Comparison of ENCODE assay signal across 9 cellular contexts in the genomic region with DNA sequence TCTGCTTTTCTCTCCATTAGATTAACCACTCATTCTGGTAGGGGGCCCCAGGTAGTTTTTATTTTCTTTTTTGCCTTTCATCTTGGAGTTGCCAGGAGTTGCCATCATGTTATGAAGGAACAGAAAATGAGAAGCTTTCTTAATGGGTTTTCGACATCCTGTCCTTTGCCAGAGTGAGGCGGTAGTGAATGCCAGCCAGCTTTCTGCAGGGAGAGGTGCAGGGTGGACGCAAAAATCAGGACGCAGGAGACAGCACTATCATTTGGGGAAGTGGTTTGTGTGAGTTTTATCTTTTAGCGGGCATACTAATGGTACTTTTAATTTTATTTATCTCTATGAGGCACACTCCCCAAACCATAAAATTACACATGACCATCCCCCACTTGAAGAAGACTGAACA. TPM values are rescaled to one million over a fixed set of nuclear protein-coding genes. Genes with fewer than 3 reads are reported as not detected.
DNase-seq lines count a peak whose midpoint lies in the region; FAIRE-seq and TF ChIP-seq lines count a peak whose summit lies in the region.
"Had no signal": no experiment of that assay in that cellular context is flagged by ENCODE, and none has a peak within 500 bp of the region (broad histone marks: within the 10 kb centered on the region; RNA-seq: fewer than 3 reads in every experiment).

No MANE protein-coding gene starts in this region.

- H3K9ac ChIP-seq in neural cell (ENCODE audit: low read length) = peak overlapping the region; percentile 50

- peak overlapping the region; percentile 63 for H3K4me2 ChIP-seq in neural cell (ENCODE audit: low read length)

- TF ChIP-seq RAD21 in neural cell (conservative IDR thresholded peaks at IDR 0.05) = no peak

- H3K9me3 ChIP-seq in neural cell (ENCODE audit: low read length) = no peaks in the 10 kb centered on the region
- H3K9me3 ChIP-seq in effector memory CD4-positive, alpha-beta T cell (ENCODE audit: control insufficient read depth, low read length) = no peaks in the 10 kb centered on the region

- no peaks in the 10 kb centered on the region for H3K9me2 ChIP-seq in neural cell (ENCODE audit: insufficient read depth, low read length)

- peak; percentile 2 for FAIRE-seq in RCC 7860 (lab: Jason Lieb, UNC)
- FAIRE-seq: A204.1 had no signal

- no peaks in the 10 kb centered on the region for H3F3A ChIP-seq in neural cell (ENCODE audit: insufficient read depth, low read length, poor library complexity, severe bottlenecking)

- no peaks in the 10 kb centered on the region for H3K27me3 ChIP-seq in neural cell (ENCODE audit: insufficient read depth, low read depth, low read length)
- H3K27me3 ChIP-seq in effector memory CD4-positive, alpha-beta T cell (replicated peaks; ENCODE audit: control insufficient read depth, insufficient read depth, low read length, poor library complexity, severe bottlenecking) = peaks cover 11% of the 10 kb centered on the region

- H3K79me2 ChIP-seq in neural cell (replicated peaks; ENCODE audit: insufficient read depth, low read length) = peaks cover 35% of the 10 kb centered on the region

- peaks cover 9% of the 10 kb centered on the region for H3K4me1 ChIP-seq in effector memory CD4-positive, alpha-beta T cell (ENCODE audit: control insufficient read depth, insufficient read depth, low read length, poor library complexity, severe bottlenecking)

- no peak for TF ChIP-seq EP300 in neural cell (conservative IDR thresholded peaks at IDR 0.05; ENCODE audit: poor library complexity, severe bottlenecking)

- H3K4me3 ChIP-seq in neural cell (ENCODE audit: low read length) = peak overlapping the region; percentile 79
- H3K4me3 ChIP-seq in effector memory CD4-positive, alpha-beta T cell (ENCODE audit: insufficient read depth, low read depth, low read length, poor library complexity, severe bottlenecking) = no peak overlapping the region

- H3K36me3 ChIP-seq in neural cell (ENCODE audit: insufficient read depth, low read length) = no peaks in the 10 kb centered on the region
- no peaks in the 10 kb centered on the region for H3K36me3 ChIP-seq in effector memory CD4-positive, alpha-beta T cell (ENCODE audit: control insufficient read depth, insufficient read depth, low read length)

- H3K27ac ChIP-seq in epithelial cell of prostate (peak overlapping the region; percentile 84), neural cell (ENCODE audit: low read length) (no peak overlapping the region)
- no peak overlapping the region for H3K27ac ChIP-seq in effector memory CD4-positive, alpha-beta T cell (ENCODE audit: insufficient read depth, low read length, poor library complexity, severe bottlenecking)

- DNase-seq in DMS 273 (lab: John Stamatoyannopoulos, UW; ENCODE audit: unreplicated experiment) (peak; percentile 12), DMS 273 treated with DMSO at 0.1 percent for 48 hours (lab: John Stamatoyannopoulos, UW) (no peak), RCC 7860 (ENCODE audit: low spot score) (peak; percentile 39), epithelial cell of prostate (ENCODE audit: low read depth, low spot score) (no peak), GM10266 (ENCODE audit: extremely low spot score) (no peak), GDM1 (lab: John Stamatoyannopoulos, UW) (no peak)
- DNase-seq in effector memory CD4-positive, alpha-beta T cell = no peak

- no peak overlapping the region for H2AFZ ChIP-seq in neural cell (ENCODE audit: low read depth, low read length)

- TF ChIP-seq CTCF in neural cell (IDR thresholded peaks at IDR 0.05; ENCODE audit: poor library complexity, severe bottlenecking) (peak; percentile 48), GM10266 (IDR thresholded peaks at IDR 0.05; ENCODE audit: control insufficient read depth, insufficient read depth, low read depth, missing control alignments) (no peak)

- no peaks in the 10 kb centered on the region for H4K20me1 ChIP-seq in neural cell (ENCODE audit: insufficient read depth)

TF ChIP-seq in neural cell, 6 proteins besides CTCF, POLR2A, EP300 and RAD21:
- TF ChIP-seq SMC3 (conservative IDR thresholded peaks at IDR 0.05; ENCODE audit: poor library complexity) = no peak
- TF ChIP-seq, protein P1, sequence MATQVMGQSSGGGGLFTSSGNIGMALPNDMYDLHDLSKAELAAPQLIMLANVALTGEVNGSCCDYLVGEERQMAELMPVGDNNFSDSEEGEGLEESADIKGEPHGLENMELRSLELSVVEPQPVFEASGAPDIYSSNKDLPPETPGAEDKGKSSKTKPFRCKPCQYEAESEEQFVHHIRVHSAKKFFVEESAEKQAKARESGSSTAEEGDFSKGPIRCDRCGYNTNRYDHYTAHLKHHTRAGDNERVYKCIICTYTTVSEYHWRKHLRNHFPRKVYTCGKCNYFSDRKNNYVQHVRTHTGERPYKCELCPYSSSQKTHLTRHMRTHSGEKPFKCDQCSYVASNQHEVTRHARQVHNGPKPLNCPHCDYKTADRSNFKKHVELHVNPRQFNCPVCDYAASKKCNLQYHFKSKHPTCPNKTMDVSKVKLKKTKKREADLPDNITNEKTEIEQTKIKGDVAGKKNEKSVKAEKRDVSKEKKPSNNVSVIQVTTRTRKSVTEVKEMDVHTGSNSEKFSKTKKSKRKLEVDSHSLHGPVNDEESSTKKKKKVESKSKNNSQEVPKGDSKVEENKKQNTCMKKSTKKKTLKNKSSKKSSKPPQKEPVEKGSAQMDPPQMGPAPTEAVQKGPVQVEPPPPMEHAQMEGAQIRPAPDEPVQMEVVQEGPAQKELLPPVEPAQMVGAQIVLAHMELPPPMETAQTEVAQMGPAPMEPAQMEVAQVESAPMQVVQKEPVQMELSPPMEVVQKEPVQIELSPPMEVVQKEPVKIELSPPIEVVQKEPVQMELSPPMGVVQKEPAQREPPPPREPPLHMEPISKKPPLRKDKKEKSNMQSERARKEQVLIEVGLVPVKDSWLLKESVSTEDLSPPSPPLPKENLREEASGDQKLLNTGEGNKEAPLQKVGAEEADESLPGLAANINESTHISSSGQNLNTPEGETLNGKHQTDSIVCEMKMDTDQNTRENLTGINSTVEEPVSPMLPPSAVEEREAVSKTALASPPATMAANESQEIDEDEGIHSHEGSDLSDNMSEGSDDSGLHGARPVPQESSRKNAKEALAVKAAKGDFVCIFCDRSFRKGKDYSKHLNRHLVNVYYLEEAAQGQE (IDR thresholded peaks at IDR 0.05; ENCODE audit: borderline replicate concordance) = no peak
- TF ChIP-seq MXI1 (conservative IDR thresholded peaks at IDR 0.05; ENCODE audit: poor library complexity, severe bottlenecking) = no peak
- no peak for TF ChIP-seq POLR2AphosphoS5 (IDR thresholded peaks at IDR 0.05)
- no peak for TF ChIP-seq TAF1 (IDR thresholded peaks at IDR 0.05; ENCODE audit: low read depth)

RNA-seq across cellular contexts. Expression of a gene that starts 1.7 kb away (rescaled TPM):
- polyA plus RNA-seq in neural cell = 8.3 and 11.4 TPM in 2 replicates
- polyA minus RNA-seq in neural cell = 31.4 and 34.4 TPM in 2 replicates

Comparison
In these comparisons a context has a peak if more than half of its experiments do, and no peak if none do; other contexts are left out.
1. DNase-seq: peak in DMS 273 (single experiment) and RCC 7860 (single experiment); none in DMS 273 treated with DMSO at 0.1 percent for 48 hours (single experiment), epithelial cell of prostate (single experiment), GM10266 (single experiment), effector memory CD4-positive, alpha-beta T cell (0 of 3) and GDM1 (single experiment).